8 cellular contexts compared by ENCODE assay signal in the genomic region with DNA sequence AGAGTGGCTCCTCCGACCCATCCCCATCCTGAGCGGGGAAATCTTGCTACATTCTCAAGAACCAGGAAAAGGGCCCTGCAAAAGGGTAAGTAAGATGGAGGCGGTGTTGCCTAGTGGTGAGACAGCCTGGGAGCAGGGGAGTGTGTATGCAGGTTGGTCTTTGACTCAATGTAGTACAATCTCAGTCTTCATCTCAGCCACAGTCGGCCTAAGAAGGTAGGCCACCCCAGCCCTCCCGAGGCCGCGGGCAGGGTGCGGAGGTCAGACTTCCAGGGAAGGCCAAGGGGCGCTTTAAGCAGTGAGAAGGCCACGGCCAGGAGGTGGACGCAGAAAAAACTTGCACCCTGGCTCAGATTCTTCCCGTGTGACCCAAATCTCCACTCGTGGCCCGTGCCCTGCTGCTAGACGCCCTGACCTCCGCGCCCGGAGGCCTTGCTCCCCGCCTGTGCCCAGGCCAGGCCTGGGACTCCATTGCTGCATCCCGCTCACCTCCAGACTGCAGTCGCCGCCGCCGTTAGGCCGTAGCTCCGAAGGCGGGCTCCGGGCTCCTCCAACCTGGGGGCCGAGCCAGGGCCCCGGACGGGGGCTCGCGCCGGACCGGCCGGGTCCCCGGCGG. TPM values are rescaled to one million over a fixed set of nuclear protein-coding genes. Genes with fewer than 3 reads are reported as not detected.
DNase-seq lines count a peak whose midpoint lies in the region; ATAC-seq, FAIRE-seq and TF ChIP-seq lines count a peak whose summit lies in the region.

No MANE protein-coding gene starts in this region.

- H3K9me3 ChIP-seq in A549 (no peaks in the 10 kb centered on the region), kidney (ENCODE audit: control insufficient read depth in 1 of 2, low read length in 2 of 2) (no peaks in the 10 kb centered on the region), stomach (no peaks in the 10 kb centered on the region)

- no peak for TF ChIP-seq POLR2A in A549 (IDR thresholded peaks at IDR 0.05; ENCODE audit: low read length)
- no peak for TF ChIP-seq POLR2A in stomach (IDR thresholded peaks at IDR 0.05)

- no peak for FAIRE-seq in A549 (lab: Jason Lieb, UNC)
- no peak for FAIRE-seq in kidney (lab: Jason Lieb, UNC)

- no peak for TF ChIP-seq CTCF in A549 (IDR thresholded peaks at IDR 0.05)
- TF ChIP-seq CTCF in astrocyte of the spinal cord (IDR thresholded peaks at IDR 0.05; ENCODE audit: low read depth, low read length): no peak
- no peak for TF ChIP-seq CTCF in kidney (IDR thresholded peaks at IDR 0.05; ENCODE audit: borderline replicate concordance, extremely low read depth, insufficient read depth)
- no peak for TF ChIP-seq CTCF in stomach (IDR thresholded peaks at IDR 0.05)

- in situ Hi-C loops in astrocyte of the spinal cord (cut with HindIII; ENCODE audit: low sequenced_read_pairs): no loop called here

- ATAC-seq in A549: peak; percentile 83 to 84
- peak; percentile 37 for ATAC-seq in HG02623 (IDR thresholded peaks at IDR 0.05; ENCODE audit: unreplicated experiment)

- peak overlapping the region; percentile 95 to 96 for H3K27ac ChIP-seq in A549
- no peak overlapping the region for H3K27ac ChIP-seq in kidney (ENCODE audit: low read depth in 2 of 2, low read length in 2 of 2)
- H3K27ac ChIP-seq in stomach: peak overlapping the region in 4 of 5 donors; percentile 94 to 98 (median 97)

- H3K4me1 ChIP-seq in A549 (peaks cover 12% of the 10 kb centered on the region), kidney (ENCODE audit: control insufficient read depth in 1 of 2, insufficient read depth in 1 of 2, low read depth in 1 of 2, low read length in 2 of 2) (peaks cover 0 to 16% of the 10 kb centered on the region in 2 donors), stomach (peaks cover 16 to 35% (median 26%) of the 10 kb centered on the region in 4 donors)

- peak overlapping the region; percentile 89 for H3K4me3 ChIP-seq in A549
- peak overlapping the region; percentile 76 for H3K4me3 ChIP-seq in astrocyte of the spinal cord (ENCODE audit: low read depth, low read length)
- H3K4me3 ChIP-seq in kidney (ENCODE audit: low read length in 2 of 2): peak overlapping the region; percentile 58 to 87
- peak overlapping the region; percentile 83 to 99 (median 95) for H3K4me3 ChIP-seq in stomach

- H3K4me2 ChIP-seq in A549: peak overlapping the region; percentile 85

- H3K36me3 ChIP-seq in kidney (ENCODE audit: control insufficient read depth in 1 of 2, insufficient read depth in 2 of 2, low read length in 2 of 2) (no peaks in the 10 kb centered on the region), stomach (peaks cover 0 to 5% (median 0%) of the 10 kb centered on the region in 4 donors)

- no peaks in the 10 kb centered on the region for H3K27me3 ChIP-seq in stomach

- DNase-seq in A549 (ENCODE audit: low read depth in 1 of 2, low spot score in 1 of 2): peak; percentile 65 to 71
- DNase-seq in GM03348 (ENCODE audit: low spot score): peak; percentile 33
- DNase-seq in NCI-H2171 (lab: John Stamatoyannopoulos, UW): peak; percentile 54
- peak; percentile 31 for DNase-seq in astrocyte of the spinal cord (ENCODE audit: low read depth, low spot score)
- no peak for DNase-seq in kidney
- DNase-seq in stomach: no peak
- DNase-seq in effector CD8-positive, alpha-beta T cell (lab: John Stamatoyannopoulos, UW): no peak

- no peak for TF ChIP-seq EP300 in A549 (IDR thresholded peaks at IDR 0.05)
- no peak for TF ChIP-seq EP300 in stomach (IDR thresholded peaks at IDR 0.05)

- 2% methylated on average over 23 of the region's 38 CpGs for WGBS in A549 (ENCODE audit: missing lambda C conversion rate)
- WGBS in stomach, 5 donors: 3 to 31% (median 4%) methylated on average over 4 to 38 of the region's 38 CpGs

- no peak for TF ChIP-seq RAD21 in A549 (conservative IDR thresholded peaks at IDR 0.05 in 1 of 2, IDR thresholded peaks at IDR 0.05 in 1 of 2)

- POLR2A ChIA-PET in A549 (lab: Yijun Ruan, JAX): interaction anchor here (0.6 to 2.1 kb wide), 7 partner anchors 9 to 83 kb away, joined by 3 to 14 read pairs (median 3); a partner anchor contains a TSS

- CTCF ChIA-PET in A549 (lab: Yijun Ruan, JAX): interaction anchor here (0.6 to 1.3 kb wide), 5 partner anchors 9 to 68 kb away, joined by 3 to 5 read pairs (median 3); no protein-coding TSS in a partner anchor

- intact Hi-C loops in kidney (cut with DNase I): no loop called here
- intact Hi-C loops in stomach (cut with DNase I; ENCODE audit: low total_unique reads): no loop called here

- H3K9ac ChIP-seq in kidney (ENCODE audit: low read length in 2 of 2): no peak overlapping the region

TF ChIP-seq in A549, 52 proteins besides CTCF, POLR2A, EP300 and RAD21 (continues in another document):
- TF ChIP-seq MYC (IDR thresholded peaks at IDR 0.05; ENCODE audit: borderline replicate concordance, low read length) (no peak), ZSCAN20 (CRISPR knock-in tag; IDR thresholded peaks at IDR 0.05) (no peak), HOXB13 (CRISPR knock-in tag; IDR thresholded peaks at IDR 0.05; ENCODE audit: low read depth) (peak; percentile 87; the same call in 1 of the 2 replicates), JUNB (IDR thresholded peaks at IDR 0.05) (no peak), TP53 (CRISPR knock-in tag; IDR thresholded peaks at IDR 0.05) (no peak), SMC3 (IDR thresholded peaks at IDR 0.05) (no peak), PHF8 (IDR thresholded peaks at IDR 0.05; ENCODE audit: borderline replicate concordance, low read depth) (no peak), EHF (CRISPR knock-in tag; IDR thresholded peaks at IDR 0.05) (peak; percentile 68; the same call in 1 of the 2 replicates), BHLHE40 (IDR thresholded peaks at IDR 0.05; ENCODE audit: low read depth, low read length) (no peak), NPAS2 (CRISPR knock-in tag; IDR thresholded peaks at IDR 0.05; ENCODE audit: borderline replicate concordance) (peak; percentile 48; the same call in 1 of the 2 replicates), MAFK (IDR thresholded peaks at IDR 0.05; ENCODE audit: partially characterized antibody) (no peak), CBX8 (IDR thresholded peaks at IDR 0.05) (no peak), HEYL (CRISPR knock-in tag; IDR thresholded peaks at IDR 0.05) (no peak), MAZ (IDR thresholded peaks at IDR 0.05; ENCODE audit: borderline replicate concordance, low read depth, low read length) (no peak), FOSB (CRISPR knock-in tag; IDR thresholded peaks at IDR 0.05) (no peak), RNF2 (IDR thresholded peaks at IDR 0.05; ENCODE audit: borderline replicate concordance, low read depth) (no peak), TFCP2L1 (CRISPR knock-in tag; IDR thresholded peaks at IDR 0.05) (no peak)

RNA-seq across cellular contexts. Expression of a gene that starts 0.4 kb away (rescaled TPM):
- polyA plus RNA-seq in A549 (2011; rRNA removed) (40.3 and 47.8 TPM in 2 replicates), A549 (2017; fragmentation: RNase III; extraction: RNeasy Plus Mini Kit Qiagen cat#74134 plus additional on column Dnase treatment) (84.0 to 84.2 TPM (median 84.2 TPM) in 3 replicates), kidney (ENCODE audit: insufficient read depth, low read depth, low replicate concordance) (1.3 TPM), stomach (10 to 100 TPM in 1 of 3 donors, 1 to 10 TPM in 2; 3.7 to 10.5 (median 7.6) TPM)
- 85.0 and 100 TPM in 2 replicates for polyA plus RNA-seq in A549 (2012; cell fraction: cytosol; rRNA removed)
- 97.8 and 105 TPM in 2 replicates for polyA plus RNA-seq in A549 (2012; cell fraction: nucleus; rRNA removed)
- 83.4 and 98.6 TPM in 2 replicates for polyA minus RNA-seq in A549 (2011; rRNA and poly(A)+ RNA removed)
- total RNA-seq in kidney (1.3 TPM), stomach (10 to 100 TPM in 2 of 5 donors, 1 to 10 TPM in 2, not detected in 1; 3.5 to 23.2 (median 7.1) TPM)

RNA-seq across cellular contexts. Expression of a gene that starts 0.5 kb away (rescaled TPM):
- polyA plus RNA-seq in A549 (2011; rRNA removed): 85.9 and 102 TPM in 2 replicates
- 45.9 and 64.1 TPM in 2 replicates for polyA plus RNA-seq in A549 (2012; cell fraction: cytosol; rRNA removed)
- polyA plus RNA-seq in A549 (2012; cell fraction: nucleus; rRNA removed): 18.5 and 22.4 TPM in 2 replicates
- 35.7 to 37.6 TPM (median 37.1 TPM) in 3 replicates for polyA plus RNA-seq in A549 (2017; fragmentation: RNase III; extraction: RNeasy Plus Mini Kit Qiagen cat#74134 plus additional on column Dnase treatment)
- 55.1 and 71.5 TPM in 2 replicates for polyA minus RNA-seq in A549 (2011; rRNA and poly(A)+ RNA removed)
- total RNA-seq in kidney: 17.2 TPM
- 15.9 TPM for polyA plus RNA-seq in kidney (ENCODE audit: insufficient read depth, low read depth, low replicate concordance)
- total RNA-seq in stomach: 10 to 100 TPM in 2 of 5 donors, 1 to 10 TPM in 2, not detected in 1; 7.0 to 92.0 (median 14.1) TPM
- 10 to 100 TPM; 12.7 to 18.4 (median 14.7) TPM for polyA plus RNA-seq in stomach

RNA-seq across cellular contexts. Expression of a gene that starts 14.2 kb away (rescaled TPM):
- polyA plus RNA-seq in A549 (2011; rRNA removed): 30.6 and 32.9 TPM in 2 replicates
- 20.2 and 24.3 TPM in 2 replicates for polyA plus RNA-seq in A549 (2012; cell fraction: cytosol; rRNA removed)
- polyA plus RNA-seq in A549 (2012; cell fraction: nucleus; rRNA removed): 31.0 and 35.6 TPM in 2 replicates
- polyA plus RNA-seq in A549 (2017; fragmentation: RNase III; extraction: RNeasy Plus Mini Kit Qiagen cat#74134 plus additional on column Dnase treatment): 17.9 to 19.6 TPM (median 18.4 TPM) in 3 replicates
- polyA minus RNA-seq in A549 (2011; rRNA and poly(A)+ RNA removed): 23.3 and 23.4 TPM in 2 replicates
- total RNA-seq in kidney: 23.0 TPM
- 20.3 TPM for polyA plus RNA-seq in kidney (ENCODE audit: insufficient read depth, low read depth, low replicate concordance)
- 10 to 100 TPM; 10.7 to 73.5 (median 30.3) TPM for total RNA-seq in stomach
- 10 to 100 TPM in 2 of 3 donors, 1 to 10 TPM in 1; 9.2 to 11.7 (median 11.3) TPM for polyA plus RNA-seq in stomach

RNA-seq across cellular contexts. Expression of a gene that starts 19.7 kb away (rescaled TPM):
- polyA plus RNA-seq in A549 (2011; rRNA removed) (not detected in 2 replicates), A549 (2017; fragmentation: RNase III; extraction: RNeasy Plus Mini Kit Qiagen cat#74134 plus additional on column Dnase treatment) (not detected in 3 replicates), kidney (ENCODE audit: insufficient read depth, low read depth, low replicate concordance) (not detected), stomach (not detected)
- polyA plus RNA-seq in A549 (2012; cell fraction: cytosol; rRNA removed): not detected in 2 replicates
- 0.07 TPM in 1 of 2 replicates, not detected in the other for polyA plus RNA-seq in A549 (2012; cell fraction: nucleus; rRNA removed)
- polyA minus RNA-seq in A549 (2011; rRNA and poly(A)+ RNA removed): not detected in 2 replicates
- total RNA-seq in kidney (not detected), stomach (not detected)

RNA-seq across cellular contexts. Expression of a gene that starts 41.7 kb away (rescaled TPM):
- not detected in 2 replicates for polyA plus RNA-seq in A549 (2011; rRNA removed)
- polyA plus RNA-seq in A549 (2012; cell fraction: cytosol; rRNA removed): not detected in 2 replicates
- polyA plus RNA-seq in A549 (2012; cell fraction: nucleus; rRNA removed): not detected in 2 replicates
- not detected in 3 replicates for polyA plus RNA-seq in A549 (2017; fragmentation: RNase III; extraction: RNeasy Plus Mini Kit Qiagen cat#74134 plus additional on column Dnase treatment)
- not detected in 2 replicates for polyA minus RNA-seq in A549 (2011; rRNA and poly(A)+ RNA removed)
- total RNA-seq in kidney: 11.7 TPM
- 15.9 TPM for polyA plus RNA-seq in kidney (ENCODE audit: insufficient read depth, low read depth, low replicate concordance)
- 10 to 100 TPM in 1 of 5 donors, 1 to 10 TPM in 1, under 1 TPM in 1, not detected in 2; 0.92 to 24.3 (median 4.7) TPM for total RNA-seq in stomach
- polyA plus RNA-seq in stomach: under 1 TPM; 0.31 to 0.87 (median 0.63) TPM

Comparison
In these comparisons a context has a peak if more than half of its experiments do, and no peak if none do; other contexts are left out.
1. DNase-seq: peak in A549 (2 of 2), GM03348 (single experiment), NCI-H2171 (single experiment) and astrocyte of the spinal cord (single experiment); none in kidney (single experiment), stomach (single experiment) and effector CD8-positive, alpha-beta T cell (single experiment).
2. H3K27ac ChIP-seq: peak in A549 (2 of 2) and stomach (4 of 5); none in kidney (0 of 2).
3. Peak in every context shown above with its lines, with median percentiles within 50 percentile points of each other: H3K4me3 ChIP-seq.